Comparison of ENCODE assay signal across 8 cellular contexts in the genomic region with DNA sequence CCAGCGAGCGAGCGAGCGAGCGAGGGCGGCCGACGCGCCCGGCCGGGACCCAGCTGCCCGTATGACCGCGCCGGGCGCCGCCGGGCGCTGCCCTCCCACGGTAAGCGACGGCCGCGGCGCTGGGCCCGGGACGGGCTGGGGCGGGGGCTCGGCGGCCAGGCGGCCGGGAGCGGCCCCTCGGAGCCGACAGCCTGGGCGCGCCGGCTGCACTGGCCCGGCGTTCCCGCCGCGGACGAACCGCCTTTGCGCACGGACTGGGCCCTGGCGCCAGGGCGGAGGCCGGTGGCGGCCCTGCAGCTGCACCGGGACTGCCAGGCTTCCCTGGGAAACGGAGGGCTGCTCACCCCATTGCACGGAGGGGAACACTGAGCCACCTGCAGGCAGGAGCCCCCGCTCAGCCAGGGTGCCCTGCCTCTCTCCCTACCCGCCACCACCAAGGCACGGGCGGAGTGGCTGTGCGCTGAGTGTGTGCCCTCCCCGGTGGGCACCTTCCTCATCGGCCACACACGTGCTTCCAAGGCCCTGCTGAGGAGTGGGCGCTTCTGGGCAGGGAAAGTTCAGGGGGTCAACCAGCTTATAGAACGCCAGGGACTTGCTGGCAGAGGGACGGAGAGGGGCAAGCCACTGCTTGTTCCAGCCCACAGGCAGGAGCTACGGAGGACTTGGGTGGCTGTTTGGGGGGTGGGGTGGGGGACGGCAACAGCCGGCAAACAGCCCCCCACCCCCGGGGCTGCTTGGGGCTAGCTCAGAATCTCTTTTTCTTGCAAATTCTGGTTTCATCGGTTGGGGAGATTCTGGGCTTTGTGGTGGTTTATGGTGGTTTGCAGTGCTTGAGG. TPM values are rescaled to one million over a fixed set of nuclear protein-coding genes. Genes with fewer than 3 reads are reported as not detected.
DNase-seq lines count a peak whose midpoint lies in the region; TF ChIP-seq lines count a peak whose summit lies in the region.

No MANE protein-coding gene starts in this region.

- peak overlapping the region; percentile 85 to 97 for H3K9ac ChIP-seq in colonic mucosa (ENCODE audit: low read depth in 2 of 2, low read length in 2 of 2)
- peak overlapping the region; percentile 68 to 77 for H3K9ac ChIP-seq in mucosa of rectum (ENCODE audit: low read depth in 1 of 2, low read length in 2 of 2)

- DNase-seq in DMS53 (lab: John Stamatoyannopoulos, UW) (peak; percentile 75), DMS53 treated with DMSO at 0.1 percent for 48 hours (lab: John Stamatoyannopoulos, UW; ENCODE audit: unreplicated experiment) (no peak), T follicular helper cell (ENCODE audit: low read depth) (peak; percentile 6), colonic mucosa (no peak), vagina (ENCODE audit: extremely low spot score in 2 of 2) (no peak), glomerular visceral epithelial cell (ENCODE audit: extremely low spot score) (no peak), KBM-7 (no peak)

- intact Hi-C loops in colonic mucosa (cut with DNase I) (loop anchor here (5.0 kb wide), 1 partner anchor 134 kb away; no protein-coding TSS in a partner anchor), vagina (cut with DNase I) (loop anchor here (5.0 kb wide), 4 partner anchors 34 to 134 kb away; a partner anchor contains a TSS)

- peak overlapping the region; percentile 71 for H3K27ac ChIP-seq in colonic mucosa
- peak overlapping the region; percentile 65 to 79 for H3K27ac ChIP-seq in mucosa of rectum (ENCODE audit: low read depth in 2 of 2, low read length in 2 of 2)
- peak overlapping the region; percentile 92 for H3K27ac ChIP-seq in vagina

- H3K4me3 ChIP-seq in colonic mucosa (peak overlapping the region; percentile 76), mucosa of rectum (ENCODE audit: low read length in 2 of 2) (peak overlapping the region; percentile 76 to 78), vagina (peak overlapping the region; percentile 72 to 81)

- TF ChIP-seq POLR2A in vagina (IDR thresholded peaks at IDR 0.05), result no peak

- H3K36me3 ChIP-seq in colonic mucosa (no peaks in the 10 kb centered on the region), mucosa of rectum (ENCODE audit: control insufficient read depth in 2 of 2, insufficient read depth in 2 of 2, low read length in 2 of 2) (peaks cover 0 to 5% of the 10 kb centered on the region in 2 donors), vagina (peaks cover 0 to 11% of the 10 kb centered on the region in 2 donors)

- H3K27me3 ChIP-seq in colonic mucosa, result no peaks in the 10 kb centered on the region
- no peaks in the 10 kb centered on the region for H3K27me3 ChIP-seq in mucosa of rectum (ENCODE audit: control insufficient read depth in 2 of 2, insufficient read depth in 2 of 2, low read length in 2 of 2)
- no peaks in the 10 kb centered on the region for H3K27me3 ChIP-seq in vagina

- H3K9me3 ChIP-seq in colonic mucosa (no peaks in the 10 kb centered on the region), mucosa of rectum (ENCODE audit: control insufficient read depth in 2 of 2, low read length in 2 of 2) (no peaks in the 10 kb centered on the region), vagina (no peaks in the 10 kb centered on the region)

- TF ChIP-seq CTCF in colonic mucosa (IDR thresholded peaks at IDR 0.05) (no peak), vagina (IDR thresholded peaks at IDR 0.05) (no peak)

- H3K4me1 ChIP-seq in colonic mucosa (no peaks in the 10 kb centered on the region), mucosa of rectum (ENCODE audit: control insufficient read depth in 2 of 2, insufficient read depth in 2 of 2, low read length in 2 of 2) (peaks cover 14 to 19% of the 10 kb centered on the region in 2 donors), vagina (peaks cover 54% of the 10 kb centered on the region)

- in situ Hi-C loops in KBM-7 (cut with MboI; ENCODE audit: low pct_unique_long_range_greater_than_20kb, low sequenced_read_pairs), result no loop called here

RNA-seq across cellular contexts. Expression of a gene that starts 0.5 kb away (rescaled TPM):
- total RNA-seq in colonic mucosa, result 10 to 100 TPM; 14.1 to 18.1 TPM
- total RNA-seq in vagina, result 159 TPM

Comparison
In these comparisons a context has a peak if more than half of its experiments do, and no peak if none do; other contexts are left out.
1. DNase-seq: peak in DMS53 (single experiment) and T follicular helper cell (single experiment); none in DMS53 treated with DMSO at 0.1 percent for 48 hours (single experiment), colonic mucosa (single experiment), vagina (0 of 2), glomerular visceral epithelial cell (single experiment) and KBM-7 (single experiment).
2. Peak in every context shown above with its lines, with median percentiles within 50 percentile points of each other: H3K27ac ChIP-seq and H3K4me3 ChIP-seq.